8 cellular contexts compared by ENCODE assay signal in genomic region chr5:177023247-177023703, GRCh38. TPM values are rescaled to one million over a fixed set of nuclear protein-coding genes. Genes with fewer than 3 reads are reported as not detected.
DNase-seq lines count a peak whose midpoint lies in the region; ATAC-seq and TF ChIP-seq lines count a peak whose summit lies in the region.

No MANE protein-coding gene starts in this region.

- H2AFZ ChIP-seq in DND-41 (ENCODE audit: low read depth, low read length) (peak overlapping the region; percentile 97), PC-9 (peak overlapping the region; percentile 99)

- H3K9me2 ChIP-seq in PC-9 (ENCODE audit: insufficient read depth), result no peaks in the 10 kb centered on the region

- H3K4me2 ChIP-seq in DND-41 (ENCODE audit: insufficient read depth, low read length) (peak overlapping the region; percentile 82), PC-9 (peak overlapping the region; percentile 98)

- H3K9me3 ChIP-seq in DND-41 (ENCODE audit: insufficient read depth, low read length, severe bottlenecking), result no peaks in the 10 kb centered on the region
- H3K9me3 ChIP-seq in PC-9 (ENCODE audit: insufficient read depth, low read depth), result no peaks in the 10 kb centered on the region
- H3K9me3 ChIP-seq in right lobe of liver, result no peaks in the 10 kb centered on the region
- H3K9me3 ChIP-seq in tibial nerve, result no peaks in the 10 kb centered on the region

- no peak for TF ChIP-seq POLR2A in right lobe of liver (IDR thresholded peaks at IDR 0.05)
- no peak for TF ChIP-seq POLR2A in tibial nerve (IDR thresholded peaks at IDR 0.05)

- H3K4me1 ChIP-seq in DND-41 (ENCODE audit: insufficient read depth, low read length) (peaks cover 39% of the 10 kb centered on the region), PC-9 (replicated peaks; ENCODE audit: insufficient read depth) (peaks cover 13% of the 10 kb centered on the region), right lobe of liver (peaks cover 0 to 6% (median 0%) of the 10 kb centered on the region in 4 donors), tibial nerve (peaks cover 0 to 28% (median 3%) of the 10 kb centered on the region in 4 donors)

- intact Hi-C loops in PC-9 (cut with micrococcal nuclease; ENCODE audit: unreplicated experiment), result no loop called here
- intact Hi-C loops in right lobe of liver (cut with DNase I), result no loop called here

- H3K27ac ChIP-seq in DND-41 (ENCODE audit: low read length), result peak overlapping the region; percentile 90
- peak overlapping the region; percentile 39; the same call in 1 of the 2 replicates for H3K27ac ChIP-seq in PC-9
- peak overlapping the region; percentile 17 to 69 (median 66) for H3K27ac ChIP-seq in right lobe of liver
- H3K27ac ChIP-seq in tibial nerve, result peak overlapping the region; percentile 69 to 89 (median 84)

- 0 out of 2 replicates have a peak, but pooled peaks cover 4% of the 10 kb centered on the region for H3F3A ChIP-seq in PC-9 (ENCODE audit: insufficient read depth, low read depth)

- 13% methylated on average over 7 of the region's 7 CpGs for WGBS in right lobe of liver (ENCODE audit: insufficient coverage, low coverage, low lambda C conversion rate, missing lambda C conversion rate)
- 9 to 11% methylated on average over 7 of the region's 7 CpGs for WGBS in tibial nerve, 2 donors

- POLR2A ChIA-PET in PC-9 (lab: Charles Lee; ENCODE audit: unreplicated experiment), result interaction anchor here (0.5 to 0.6 kb wide), 2 partner anchors 16 to 342 kb away, joined by 3 read pairs; partner anchors contain the start of gene UIMC1

- peak; percentile 25 for DNase-seq in DND-41
- peak in 1 of 2 experiments; percentile 13 for DNase-seq in PC-9
- DNase-seq in cerebellar cortex (ENCODE audit: low spot score), result peak; percentile 41
- no peak for DNase-seq in right lobe of liver
- no peak for DNase-seq in tibial nerve (ENCODE audit: low spot score in 2 of 2)
- no peak for DNase-seq in NCI-H446 treated with DMSO at 0.1 percent for 48 hours (lab: John Stamatoyannopoulos, UW)

- H3K4me3 ChIP-seq in DND-41 (ENCODE audit: low read depth in 1 of 2, low read length in 2 of 2) (peak overlapping the region; percentile 65 to 81), PC-9 (peak overlapping the region; percentile 98), right lobe of liver (peak overlapping the region; percentile 69 to 99 (median 98)), tibial nerve (peak overlapping the region; percentile 71 to 81 (median 76))

- TF ChIP-seq EP300 in tibial nerve (IDR thresholded peaks at IDR 0.05), result no peak

- CTCF ChIA-PET in PC-9 (lab: Charles Lee), result no interaction called here

- H3K36me3 ChIP-seq in DND-41 (ENCODE audit: insufficient read depth, low read length) (peaks cover 29% of the 10 kb centered on the region), PC-9 (ENCODE audit: low read depth) (no peaks in the 10 kb centered on the region), right lobe of liver (no peaks in the 10 kb centered on the region), tibial nerve (peaks cover 0 to 4% (median 0%) of the 10 kb centered on the region in 3 donors)

- H4K20me1 ChIP-seq in DND-41 (ENCODE audit: insufficient read depth, low read length) (no peaks in the 10 kb centered on the region; the same call in 1 of the 2 replicates), PC-9 (ENCODE audit: insufficient read depth) (peaks cover 5% of the 10 kb centered on the region; the same call in 1 of the 2 replicates)

- H3K9ac ChIP-seq in DND-41 (ENCODE audit: low read depth, low read length), result peak overlapping the region; percentile 94

- H3K27me3 ChIP-seq in DND-41 (ENCODE audit: insufficient read depth, low read length, poor library complexity), result no peaks in the 10 kb centered on the region
- H3K27me3 ChIP-seq in PC-9 (ENCODE audit: insufficient read depth, low read depth), result no peaks in the 10 kb centered on the region
- no peaks in the 10 kb centered on the region for H3K27me3 ChIP-seq in right lobe of liver
- no peaks in the 10 kb centered on the region for H3K27me3 ChIP-seq in tibial nerve

- no TSS peak for BruUV-seq in PC-9 (replicated peaks; lab: Mats Ljungman, UMichigan)

- H3K79me2 ChIP-seq in DND-41 (ENCODE audit: insufficient read depth, low read length) (peaks cover 76% of the 10 kb centered on the region), PC-9 (ENCODE audit: low read depth) (peaks cover 31% of the 10 kb centered on the region)

- no peak for TF ChIP-seq CTCF in DND-41 (IDR thresholded peaks at IDR 0.05; ENCODE audit: borderline replicate concordance, extremely low read depth, low read length, poor library complexity, severe bottlenecking)
- TF ChIP-seq CTCF in PC-9 (conservative IDR thresholded peaks at IDR 0.05), result no peak
- TF ChIP-seq CTCF in right lobe of liver (IDR thresholded peaks at IDR 0.05), result no peak
- TF ChIP-seq CTCF in tibial nerve (IDR thresholded peaks at IDR 0.05), result no peak

- peak; percentile 6; the same call in 1 of the 3 replicates for ATAC-seq in DND-41 (ENCODE audit: insufficient read depth, low read depth)
- peak; percentile 10 for ATAC-seq in GM21717 (IDR thresholded peaks at IDR 0.05; ENCODE audit: unreplicated experiment)
- peak; percentile 5 to 19 (median 12) for ATAC-seq in right lobe of liver
- no peak for ATAC-seq in HG03354 (IDR thresholded peaks at IDR 0.05; ENCODE audit: poor library complexity, severe bottlenecking, unreplicated experiment)

RNA-seq across cellular contexts. Expression of gene ZNF346, which starts 0.8 kb away (rescaled TPM):
- total RNA-seq in PC-9 (2021) (23.8 and 26.0 TPM in 2 replicates), right lobe of liver (1 to 10 TPM; 5.3 to 7.4 (median 6.0) TPM), tibial nerve (10 to 100 TPM; 17.6 to 24.9 (median 18.8) TPM)

RNA-seq across cellular contexts. Expression of gene UIMC1, which starts 16.7 kb away (rescaled TPM):
- 48.3 and 59.5 TPM in 2 replicates for total RNA-seq in PC-9 (2021)
- total RNA-seq in right lobe of liver, result 10 to 100 TPM in 4 of 6 experiments, 1 to 10 TPM in 2; 8.4 to 15.6 (median 13.0) TPM
- total RNA-seq in tibial nerve, result 10 to 100 TPM; 40.2 to 56.7 (median 44.6) TPM

Comparison
In these comparisons a context has a peak if more than half of its experiments do, and no peak if none do; other contexts are left out.
1. DNase-seq: peak in DND-41 (single experiment) and cerebellar cortex (single experiment); none in right lobe of liver (0 of 3), tibial nerve (0 of 2) and NCI-H446 treated with DMSO at 0.1 percent for 48 hours (single experiment).
2. H3K27ac ChIP-seq: peak in every context shown above with its lines; median percentile 90 in DND-41; 84 in tibial nerve; 66 in right lobe of liver; 39 in PC-9.
3. Peak in every context shown above with its lines, with median percentiles within 50 percentile points of each other: H3K4me3 ChIP-seq.